Comparison of ENCODE assay signal across 8 cellular contexts in the genomic region with DNA sequence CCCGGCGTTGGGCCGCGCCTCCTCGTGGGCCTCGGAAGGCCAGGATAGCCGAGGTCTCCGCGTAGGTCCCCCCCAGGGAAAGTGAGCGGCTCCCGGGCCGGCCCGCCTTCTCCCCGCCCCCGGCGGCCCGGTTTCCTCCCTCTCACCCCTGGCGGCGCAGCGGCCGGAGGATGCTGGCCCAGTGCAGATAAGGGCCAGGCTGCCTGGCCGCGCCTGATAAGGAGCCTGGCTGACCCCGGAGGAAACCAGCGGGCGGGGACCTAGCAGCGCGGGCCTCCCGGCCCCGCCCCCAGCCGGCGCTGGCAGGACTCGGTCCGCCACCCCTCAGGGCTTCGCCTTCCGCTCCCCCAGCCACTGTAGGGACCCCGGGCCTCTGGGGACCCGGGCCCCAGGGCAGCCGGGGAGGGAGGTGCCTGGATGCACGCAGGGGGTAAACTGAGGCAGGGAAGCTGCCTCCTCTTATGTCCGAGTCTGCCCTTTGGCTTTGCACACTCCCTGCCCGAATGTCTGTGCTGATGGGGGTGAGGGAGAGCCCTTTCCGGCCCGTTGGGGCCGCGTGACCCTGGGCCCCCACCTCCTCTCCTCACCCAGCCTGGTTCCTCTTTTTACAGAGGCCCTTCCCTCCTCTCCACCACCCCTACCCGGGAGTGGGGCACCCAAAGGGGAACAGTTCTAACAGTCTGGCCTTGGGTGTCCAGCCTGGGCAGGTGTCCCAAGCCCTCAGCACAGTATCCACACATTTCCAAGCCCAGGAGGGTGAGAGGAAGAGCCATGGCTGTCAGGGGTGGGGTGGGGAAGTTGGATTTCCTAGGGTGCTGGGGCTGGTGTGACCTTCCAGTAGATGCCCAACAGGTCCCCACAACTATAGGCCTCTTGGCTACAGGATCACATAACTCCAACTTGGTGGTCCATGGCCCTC. TPM values are rescaled to one million over a fixed set of nuclear protein-coding genes. Genes with fewer than 3 reads are reported as not detected.
DNase-seq lines count a peak whose midpoint lies in the region; ATAC-seq, FAIRE-seq and TF ChIP-seq lines count a peak whose summit lies in the region.

A gene (minus strand): TSS at position 193 of the 919 bp plus-strand sequence. CDS start 1,687 bp downstream, outside the sequence.

- peak within 1 kb of the TSS; percentile 12; the same call in 1 of the 2 replicates for H2AFZ ChIP-seq in OCI-LY7 (ENCODE audit: low read length)

- no peaks in the 10 kb centered on the region for H4K20me1 ChIP-seq in OCI-LY7 (ENCODE audit: insufficient read depth, low read length)

- POLR2A ChIA-PET in OCI-LY7 (lab: Charles Lee), result interaction anchor here (0.8 to 1.0 kb wide), 2 partner anchors 15 to 24 kb away, joined by 3 read pairs; a partner anchor contains a TSS

- DNase-seq in GDM1 (lab: John Stamatoyannopoulos, UW) (peak; percentile 97), OCI-LY7 (ENCODE audit: low spot score) (peak; percentile 88), bronchial epithelial cell (ENCODE audit: low read depth) (no peak), left lobe of liver (ENCODE audit: low spot score) (peak; percentile 79), NCI-H128 (lab: John Stamatoyannopoulos, UW; ENCODE audit: unreplicated experiment) (no peak), activated gamma-delta T cell (lab: John Stamatoyannopoulos, UW) (no peak)

- ATAC-seq in GM21619 (IDR thresholded peaks at IDR 0.05; ENCODE audit: unreplicated experiment) (peak; percentile 33), left lobe of liver (peak; percentile 75)

- H3K4me1 ChIP-seq in OCI-LY7 (ENCODE audit: insufficient read depth, low read length, poor library complexity, severe bottlenecking) (peaks cover 73% of the 10 kb centered on the region), stomach smooth muscle (ENCODE audit: control insufficient read depth, insufficient read depth, low read length) (peaks cover 34% of the 10 kb centered on the region)

- intact Hi-C loops in OCI-LY7 (cut with micrococcal nuclease; ENCODE audit: unreplicated experiment), result loop anchor here (1.0 kb wide), 1 partner anchor 13 kb away; a partner anchor contains a TSS

- H3K36me3 ChIP-seq in OCI-LY7 (ENCODE audit: insufficient read depth, low read length) (peaks cover 30% of the 10 kb centered on the region), bronchial epithelial cell (ENCODE audit: control insufficient read depth, insufficient read depth, low read length) (peaks cover 8% of the 10 kb centered on the region), stomach smooth muscle (ENCODE audit: control insufficient read depth in 2 of 2, insufficient read depth in 2 of 2, low read length in 2 of 2) (peaks cover 0 to 2% of the 10 kb centered on the region in 2 donors)

- H3K9me3 ChIP-seq in OCI-LY7 (ENCODE audit: low read length) (no peaks in the 10 kb centered on the region), stomach smooth muscle (ENCODE audit: control insufficient read depth in 2 of 2, low read length in 2 of 2) (no peaks in the 10 kb centered on the region)

- TF ChIP-seq CTCF in OCI-LY7 (conservative IDR thresholded peaks at IDR 0.05; ENCODE audit: low read length) (no peak), bronchial epithelial cell (IDR thresholded peaks at IDR 0.05; ENCODE audit: insufficient read depth, low read length, severe bottlenecking) (no peak)

- FAIRE-seq in bronchial epithelial cell (lab: Jason Lieb, UNC), result no peak

- CTCF ChIA-PET in OCI-LY7 (lab: Charles Lee; ENCODE audit: unreplicated experiment), result interaction anchor here (1.3 kb wide), 1 partner anchor 49 kb away, joined by 3 read pairs; no protein-coding TSS in a partner anchor

- peaks cover 17% of the 10 kb centered on the region for H3K79me2 ChIP-seq in OCI-LY7 (ENCODE audit: insufficient read depth, low read depth, low read length)

- TSS peak; percentile 38 for BruUV-seq in OCI-LY7 (replicated peaks; lab: Mats Ljungman, UMichigan)

- H3K27me3 ChIP-seq in bronchial epithelial cell (ENCODE audit: control insufficient read depth, insufficient read depth, low read length), result no peaks in the 10 kb centered on the region
- H3K27me3 ChIP-seq in stomach smooth muscle (ENCODE audit: control insufficient read depth in 1 of 2, insufficient read depth in 2 of 2, low read length in 2 of 2), result peaks cover 2 to 8% of the 10 kb centered on the region in 2 donors

- H3K27ac ChIP-seq in OCI-LY7 (ENCODE audit: low read depth, low read length, poor library complexity, severe bottlenecking) (peak within 1 kb of the TSS; percentile 96), stomach smooth muscle (ENCODE audit: low read length) (peak within 1 kb of the TSS; percentile 37)

- peak within 1 kb of the TSS; percentile 13 to 48 for H3K9ac ChIP-seq in stomach smooth muscle (ENCODE audit: low read length in 2 of 2)

- no peaks in the 10 kb centered on the region for H3K9me2 ChIP-seq in OCI-LY7 (ENCODE audit: insufficient read depth, low read length)

- H3K4me3 ChIP-seq in OCI-LY7 (ENCODE audit: low read depth, low read length, poor library complexity, severe bottlenecking), result peak within 1 kb of the TSS; percentile 83
- H3K4me3 ChIP-seq in bronchial epithelial cell (ENCODE audit: low read depth, low read length), result peak within 1 kb of the TSS; percentile 25
- H3K4me3 ChIP-seq in stomach smooth muscle (ENCODE audit: low read length in 2 of 2), result peak within 1 kb of the TSS; percentile 60 to 70

- H3K4me2 ChIP-seq in OCI-LY7 (ENCODE audit: low read length), result peak within 1 kb of the TSS; percentile 85

RNA-seq across cellular contexts. Expression of the gene that starts here (rescaled TPM):
- total RNA-seq in OCI-LY7 (2014; rRNA removed; shearing (Covaris generic)), result 66.8 and 75.5 TPM in 2 replicates
- total RNA-seq in OCI-LY7 (2022) (70.4 and 72.5 TPM in 2 replicates), bronchial epithelial cell (0.51 and 1.3 TPM in 2 replicates), left lobe of liver (1.5 TPM)

Comparison
In these comparisons a context has a peak if more than half of its experiments do, and no peak if none do; other contexts are left out.
1. RNA of the gene that starts here (total RNA-seq): 66.8 to 75.5 TPM in OCI-LY7; 1.5 TPM in left lobe of liver (single experiment) and 0.51 to 1.3 TPM in bronchial epithelial cell; every median in the first group is over 10 times any median in the second.
2. DNase-seq: peak in GDM1 (single experiment), OCI-LY7 (single experiment) and left lobe of liver (single experiment); none in bronchial epithelial cell (single experiment), NCI-H128 (single experiment) and activated gamma-delta T cell (single experiment).
3. H3K4me3 ChIP-seq: peak in every context shown above with its lines; median percentile 83 in OCI-LY7; 65 in stomach smooth muscle; 25 in bronchial epithelial cell.